15 cellular contexts compared by ENCODE assay signal in genomic region chr14:53545217-53545616, GRCh38.
DNase-seq lines count a peak whose midpoint lies in the region; ATAC-seq and TF ChIP-seq lines count a peak whose summit lies in the region.
"Had no signal": no experiment of that assay in that cellular context is flagged by ENCODE, and none has a peak within 500 bp of the region (broad histone marks: within the 10 kb centered on the region; RNA-seq: fewer than 3 reads in every experiment).

No MANE protein-coding gene starts in this region.

- TF ChIP-seq CTCF in GM13977 (IDR thresholded peaks at IDR 0.05; ENCODE audit: extremely low read depth, insufficient read depth, missing control alignments) (no peak), left ventricle myocardium inferior (IDR thresholded peaks at IDR 0.05; ENCODE audit: borderline replicate concordance) (no peak)

- no peaks in the 10 kb centered on the region for H3K27me3 ChIP-seq in left ventricle myocardium inferior (ENCODE audit: low read depth)

- DNase-seq in GM13977 (ENCODE audit: low spot score) (peak; percentile 17), left ventricle myocardium inferior (no peak), activated T-cell treated with anti-CD3 and anti-CD28 coated beads for 4 hours (no peak), NCI-H2081 treated with DMSO at 0.1 percent for 48 hours (lab: John Stamatoyannopoulos, UW) (no peak)
- DNase-seq in effector CD4-positive, alpha-beta T cell: no peak
- DNase-seq: activated CD8-positive, alpha-beta memory T cell treated with anti-CD3 and anti-CD28 coated beads, Interleukin-2, amount 50 U/mL, for 4 hours; activated naive CD4-positive, alpha-beta T cell treated with anti-CD3 and anti-CD28 coated beads, Interleukin-2, amount 10 ng/mL, durations not matched to agents 7 days and 5 days; CD4-positive, CD25-positive, alpha-beta regulatory T cell; NCI-H1694 treated with DMSO at 0.1 percent for 48 hours; retina; T-helper 9 cell had no signal

- H3K9me3 ChIP-seq in left ventricle myocardium inferior (replicated peaks): no peaks in the 10 kb centered on the region

- no peak overlapping the region for H3K27ac ChIP-seq in left ventricle myocardium inferior (replicated peaks)
- H3K27ac ChIP-seq: coronary artery had no signal

- no peak overlapping the region for H3K4me3 ChIP-seq in left ventricle myocardium inferior
- H3K4me3 ChIP-seq: coronary artery had no signal

- ATAC-seq in GM21367 (IDR thresholded peaks at IDR 0.05; ENCODE audit: unreplicated experiment): peak; percentile 67
- peak; percentile 79 for ATAC-seq in HG02759 (IDR thresholded peaks at IDR 0.05; ENCODE audit: unreplicated experiment)
- peak; percentile 68 for ATAC-seq in HG03354 (IDR thresholded peaks at IDR 0.05; ENCODE audit: poor library complexity, severe bottlenecking, unreplicated experiment)

- intact Hi-C loops in left ventricle myocardium inferior (cut with micrococcal nuclease): no loop called here

- H3K36me3 ChIP-seq in left ventricle myocardium inferior: no peaks in the 10 kb centered on the region

- in situ Hi-C loops in GM13977 (cut with MboI; ENCODE audit: low pct_unique_long_range_greater_than_20kb, low sequenced_read_pairs, unreplicated experiment): loop anchor here (25.0 kb wide), 1 partner anchor 792 kb away; no protein-coding TSS in a partner anchor

- H3K4me1 ChIP-seq in left ventricle myocardium inferior: peaks cover 10% of the 10 kb centered on the region
